ENCODE assay signal across 11 cellular contexts in the genomic region with DNA sequence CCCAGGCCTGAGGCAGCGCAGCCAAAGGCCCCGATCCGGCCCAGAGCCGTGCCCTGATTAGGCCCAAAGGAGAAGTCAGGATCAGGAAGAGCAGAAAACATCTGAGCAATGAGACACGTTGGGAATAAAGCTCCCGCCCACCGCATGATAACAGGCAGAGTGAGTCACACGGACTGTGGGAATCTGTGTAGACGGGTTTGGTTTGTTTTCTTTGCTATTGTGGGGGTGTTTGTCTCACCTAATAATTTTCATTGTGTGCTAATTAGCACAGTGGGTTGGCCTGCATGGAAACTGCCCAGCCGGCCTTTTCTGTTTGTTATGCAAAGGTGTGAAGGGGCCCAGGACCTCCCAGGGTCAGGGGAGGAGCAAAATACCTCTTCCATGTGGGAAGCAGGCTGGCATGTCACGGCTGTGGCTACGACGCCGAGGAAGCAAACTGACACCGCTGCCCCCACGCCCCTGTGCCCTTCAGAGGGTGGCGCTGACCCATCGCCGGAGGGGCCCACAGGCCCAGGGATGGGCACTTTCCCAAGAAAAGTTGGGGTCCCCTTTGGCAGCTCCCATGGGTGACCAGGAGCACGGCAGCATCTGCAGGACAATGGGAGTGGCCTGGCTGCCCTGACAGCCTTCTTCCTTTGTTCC.
DNase-seq lines count a peak whose midpoint lies in the region; ATAC-seq and TF ChIP-seq lines count a peak whose summit lies in the region.
"Had no signal": no experiment of that assay in that cellular context is flagged by ENCODE, and none has a peak within 500 bp of the region (broad histone marks: within the 10 kb centered on the region; RNA-seq: fewer than 3 reads in every experiment).

No MANE protein-coding gene starts in this region.

- H3K4me1 Mint-ChIP-seq in immature natural killer cell = no peaks in the 10 kb centered on the region

- peak overlapping the region; percentile 34 for H3K27ac ChIP-seq in left ventricle myocardium inferior (replicated peaks)
- H3K27ac ChIP-seq: ascending aorta had no signal

- peak; percentile 81 for ATAC-seq in sciatic nerve
- ATAC-seq in GM19395 (IDR thresholded peaks at IDR 0.05; ENCODE audit: unreplicated experiment) = no peak

- no peak overlapping the region for H3K4me3 Mint-ChIP-seq in immature natural killer cell

- H3K9me3 ChIP-seq in left ventricle myocardium inferior (replicated peaks) = no peaks in the 10 kb centered on the region
- H3K9me3 ChIP-seq: ascending aorta had no signal

- H3K27me3 ChIP-seq in left ventricle myocardium inferior (ENCODE audit: low read depth) = peaks cover 55% of the 10 kb centered on the region
- H3K27me3 ChIP-seq: ascending aorta had no signal

- no peaks in the 10 kb centered on the region for H3K36me3 ChIP-seq in left ventricle myocardium inferior
- H3K36me3 ChIP-seq: ascending aorta had no signal

- DNase-seq in H4 (ENCODE audit: low spot score) (peak; percentile 49), amniotic epithelial cell (ENCODE audit: low read depth) (peak; percentile 94), left ventricle myocardium inferior (peak; percentile 51), sciatic nerve (ENCODE audit: low spot score) (peak; percentile 65), NCI-H1048 (lab: John Stamatoyannopoulos, UW) (no peak), immature natural killer cell (no peak)
- no peak for DNase-seq in activated CD4-positive, CD25-positive, alpha-beta regulatory T cell (lab: John Stamatoyannopoulos, UW)
- DNase-seq: activated CD4-positive, alpha-beta T cell treated with anti-CD3 and anti-CD28 coated beads for 4 hours; substantia nigra had no signal

- H3K4me3 ChIP-seq in left ventricle myocardium inferior = no peak overlapping the region
- H3K4me3 ChIP-seq: ascending aorta had no signal

- no peak overlapping the region for H3K27ac Mint-ChIP-seq in immature natural killer cell

- intact Hi-C loops in left ventricle myocardium inferior (cut with micrococcal nuclease) (no loop called here), sciatic nerve (cut with DNase I) (no loop called here)

- peaks cover 0 to 5% (median 2%) of the 10 kb centered on the region in 3 donors for H3K27me3 Mint-ChIP-seq in immature natural killer cell (ENCODE audit: low read depth in 3 of 3)

- TF ChIP-seq CTCF in left ventricle myocardium inferior (IDR thresholded peaks at IDR 0.05; ENCODE audit: borderline replicate concordance) = no peak

- H3K36me3 Mint-ChIP-seq in immature natural killer cell = no peaks in the 10 kb centered on the region

- peaks cover 16% of the 10 kb centered on the region for H3K4me1 ChIP-seq in left ventricle myocardium inferior
- H3K4me1 ChIP-seq: ascending aorta had no signal

- H3K9me3 Mint-ChIP-seq in immature natural killer cell = no peaks in the 10 kb centered on the region

Comparison
In these comparisons a context has a peak if more than half of its experiments do, and no peak if none do; other contexts are left out.
1. DNase-seq: peak in H4 (single experiment), amniotic epithelial cell (single experiment), left ventricle myocardium inferior (single experiment) and sciatic nerve (single experiment); none in activated CD4-positive, CD25-positive, alpha-beta regulatory T cell (0 of 4), NCI-H1048 (single experiment) and immature natural killer cell (0 of 3).